In genomic region chr19:46014534-46014933, GRCh38 we compare ENCODE assay signal across 11 cellular contexts. TPM values are rescaled to one million over a fixed set of nuclear protein-coding genes. Genes with fewer than 3 reads are reported as not detected.
A peak's percentile ranks its signal among the peaks of the same experiment; 100 is the strongest.
DNase-seq lines count a peak whose midpoint lies in the region; ATAC-seq and TF ChIP-seq lines count a peak whose summit lies in the region.
"Had no signal": no experiment of that assay in that cellular context is flagged by ENCODE, and none has a peak within 500 bp of the region (broad histone marks: within the 10 kb centered on the region; RNA-seq: fewer than 3 reads in every experiment).

No MANE protein-coding gene starts in this region.

- H3K36me3 Mint-ChIP-seq in activated CD4-positive, alpha-beta T cell treated with anti-CD3 and anti-CD28 coated beads, Interleukin-2, amount 10 ng/mL, durations not matched to agents 7 days and 5 days (ENCODE audit: low read depth), result peaks cover 17% of the 10 kb centered on the region

- no peak for DNase-seq in activated CD4-positive, alpha-beta T cell treated with anti-CD3 and anti-CD28 coated beads, Interleukin-2, amount 10 ng/mL, durations not matched to agents 7 days and 5 days
- no peak for DNase-seq in activated CD4-positive, alpha-beta T cell treated with anti-CD3 and anti-CD28 coated beads for 4 hours
- DNase-seq in ascending aorta (ENCODE audit: low spot score in 2 of 2), result no peak
- DNase-seq in left kidney (ENCODE audit: low read depth, low spot score), result peak; percentile 21
- DNase-seq in stomach, result no peak
- DNase-seq in NCI-H510A treated with DMSO at 0.1 percent for 48 hours (lab: John Stamatoyannopoulos, UW), result no peak
- no peak for DNase-seq in HK-2 (ENCODE audit: unreplicated experiment)
- DNase-seq: AML-193, cortex of kidney had no signal

- H3K27me3 ChIP-seq in ascending aorta (no peaks in the 10 kb centered on the region), stomach (peaks cover 0 to 38% (median 20%) of the 10 kb centered on the region in 3 donors)

- H3K4me1 Mint-ChIP-seq in activated CD4-positive, alpha-beta T cell treated with anti-CD3 and anti-CD28 coated beads, Interleukin-2, amount 10 ng/mL, durations not matched to agents 7 days and 5 days, result peaks cover 18% of the 10 kb centered on the region

- CTCF ChIA-PET in activated CD4-positive, alpha-beta T cell treated with anti-CD3 and anti-CD28 coated beads, Interleukin-2, amount 10 ng/mL, durations not matched to agents 7 days and 5 days (lab: Charles Lee), result interaction anchor here (1.8 kb wide), 1 partner anchor 12 kb away, joined by 6 read pairs; no protein-coding TSS in a partner anchor

- H3K27me3 Mint-ChIP-seq in activated CD4-positive, alpha-beta T cell treated with anti-CD3 and anti-CD28 coated beads, Interleukin-2, amount 10 ng/mL, durations not matched to agents 7 days and 5 days, result peaks cover 16% of the 10 kb centered on the region

- no peak for TF ChIP-seq POLR2A in stomach (IDR thresholded peaks at IDR 0.05)

- intact Hi-C loops in ascending aorta (cut with DNase I), result no loop called here
- intact Hi-C loops in stomach (cut with DNase I; ENCODE audit: low total_unique reads), result no loop called here

- H3K27ac Mint-ChIP-seq in activated CD4-positive, alpha-beta T cell treated with anti-CD3 and anti-CD28 coated beads, Interleukin-2, amount 10 ng/mL, durations not matched to agents 7 days and 5 days, result no peak overlapping the region

- 19 to 46% (median 34%) methylated on average over 8 of the region's 8 CpGs for WGBS in stomach, 5 donors

- H3K4me3 Mint-ChIP-seq in activated CD4-positive, alpha-beta T cell treated with anti-CD3 and anti-CD28 coated beads, Interleukin-2, amount 10 ng/mL, durations not matched to agents 7 days and 5 days, result peak overlapping the region; percentile 36

- TF ChIP-seq CTCF in ascending aorta (IDR thresholded peaks at IDR 0.05) (no peak), stomach (IDR thresholded peaks at IDR 0.05) (no peak)

- no peaks in the 10 kb centered on the region for H3K36me3 ChIP-seq in ascending aorta
- H3K36me3 ChIP-seq in stomach, result peaks cover 0 to 25% (median 16%) of the 10 kb centered on the region in 4 donors

- TF ChIP-seq EP300 in stomach (IDR thresholded peaks at IDR 0.05), result no peak

- H3K4me1 ChIP-seq in ascending aorta, result peaks cover 12 to 17% of the 10 kb centered on the region in 2 donors
- H3K4me1 ChIP-seq in stomach, result peaks cover 27 to 31% (median 30%) of the 10 kb centered on the region in 4 donors

- H3K9me3 ChIP-seq in ascending aorta (no peaks in the 10 kb centered on the region), stomach (no peaks in the 10 kb centered on the region)

- H3K4me3 ChIP-seq in ascending aorta (peak overlapping the region; percentile 35 to 80), stomach (peak overlapping the region; percentile 53 to 91 (median 76))
- H3K4me3 ChIP-seq: lung had no signal

- H3K9me3 Mint-ChIP-seq in activated CD4-positive, alpha-beta T cell treated with anti-CD3 and anti-CD28 coated beads, Interleukin-2, amount 10 ng/mL, durations not matched to agents 7 days and 5 days, result no peaks in the 10 kb centered on the region

- ATAC-seq in HG03565 (IDR thresholded peaks at IDR 0.05; ENCODE audit: unreplicated experiment), result no peak

- POLR2A ChIA-PET in activated CD4-positive, alpha-beta T cell treated with anti-CD3 and anti-CD28 coated beads, Interleukin-2, amount 10 ng/mL, durations not matched to agents 7 days and 5 days (lab: Charles Lee), result no interaction called here

- no peak overlapping the region for H3K27ac ChIP-seq in ascending aorta
- peak overlapping the region in 2 of 5 donors; percentile 36 to 58 for H3K27ac ChIP-seq in stomach

RNA-seq across cellular contexts. Expression of gene PGLYRP1, which starts 8.3 kb away (rescaled TPM):
- not detected for total RNA-seq in activated CD4-positive, alpha-beta T cell treated with anti-CD3 and anti-CD28 coated beads, Interleukin-2, amount 10 ng/mL, durations not matched to agents 7 days and 5 days
- total RNA-seq in ascending aorta, result not detected
- total RNA-seq in stomach, result not detected
- 1 to 10 TPM in 1 of 3 donors, under 1 TPM in 1, not detected in 1; 0.56 to 3.5 TPM for polyA plus RNA-seq in stomach

RNA-seq across cellular contexts. Expression of gene CCDC61, which starts 19.3 kb away (rescaled TPM):
- 10 to 100 TPM; 26.5 to 27.0 TPM for total RNA-seq in activated CD4-positive, alpha-beta T cell treated with anti-CD3 and anti-CD28 coated beads, Interleukin-2, amount 10 ng/mL, durations not matched to agents 7 days and 5 days
- total RNA-seq in ascending aorta, result 13.7 TPM
- total RNA-seq in stomach, result 10 to 100 TPM in 3 of 5 donors, 1 to 10 TPM in 2; 2.4 to 38.8 (median 14.5) TPM
- 10 to 100 TPM; 10.7 to 17.9 (median 12.0) TPM for polyA plus RNA-seq in stomach

RNA-seq across cellular contexts. Expression of gene IGFL4, which starts 26.3 kb away (rescaled TPM):
- not detected for total RNA-seq in activated CD4-positive, alpha-beta T cell treated with anti-CD3 and anti-CD28 coated beads, Interleukin-2, amount 10 ng/mL, durations not matched to agents 7 days and 5 days
- not detected for total RNA-seq in ascending aorta
- not detected for total RNA-seq in stomach
- polyA plus RNA-seq in stomach, result under 1 TPM in 1 of 3 donors, not detected in 2; 0.15 TPM
- total RNA-seq: lung had no signal
- polyA plus RNA-seq: lung had no signal

RNA-seq across cellular contexts. Expression of gene NOVA2, which starts 40.9 kb away (rescaled TPM):
- under 1 TPM; 0.04 to 0.10 TPM for total RNA-seq in activated CD4-positive, alpha-beta T cell treated with anti-CD3 and anti-CD28 coated beads, Interleukin-2, amount 10 ng/mL, durations not matched to agents 7 days and 5 days
- total RNA-seq in ascending aorta (11.3 TPM), stomach (1 to 10 TPM in 2 of 5 donors, under 1 TPM in 1, not detected in 2; 0.45 to 1.8 (median 1.2) TPM)
- 10 to 100 TPM in 1 of 3 donors, 1 to 10 TPM in 1, under 1 TPM in 1; 0.38 to 10.7 (median 1.4) TPM for polyA plus RNA-seq in stomach
